23 cellular contexts compared by ENCODE assay signal in genomic region chr7:80434043-80434442, GRCh38.
"Had no signal": no experiment of that assay in that cellular context is flagged by ENCODE, and none has a peak within 500 bp of the region (broad histone marks: within the 10 kb centered on the region; RNA-seq: fewer than 3 reads in every experiment).

No MANE protein-coding gene starts in this region.

- DNase-seq: activated CD4-positive, alpha-beta T cell treated with anti-CD3 and anti-CD28 coated beads for 1 hour; activated CD4-positive, alpha-beta T cell treated with anti-CD3 and anti-CD28 coated beads for 48 hours; activated CD4-positive, alpha-beta T cell treated with anti-CD3 and anti-CD28 coated beads, Interleukin-2, amount 50 U/mL, for 1 hour; activated CD4-positive, alpha-beta T cell treated with anti-CD3 and anti-CD28 coated beads, Interleukin-2, amount 50 U/mL, for 48 hours; activated CD8-positive, alpha-beta memory T cell treated with anti-CD3 and anti-CD28 coated beads for 24 hours; activated CD8-positive, alpha-beta T cell treated with anti-CD3 and anti-CD28 coated beads for 36 hours; activated effector memory CD4-positive, alpha-beta T cell treated with Interleukin-2 at 50 U/mL for 16 hours; activated gamma-delta T cell treated with Interleukin-2 at 50 U/mL for 16 hours; activated naive CD4-positive, alpha-beta T cell treated with anti-CD3 and anti-CD28 coated beads, Interleukin-2, amount 50 U/mL, for 16 hours; activated naive CD4-positive, alpha-beta T cell treated with Interleukin-2 at 50 U/mL for 16 hours; activated T-cell treated with anti-CD3 and anti-CD28 coated beads, Interleukin-2, amount 50 U/mL, for 4 hours; amygdala; aorta; body of pancreas; dorsolateral prefrontal cortex; effector memory CD8-positive, alpha-beta T cell; erythroblast; esophagus squamous epithelium; head of caudate nucleus; T-helper 2 cell had no signal

- H3K9me3 ChIP-seq: body of pancreas, esophagus squamous epithelium had no signal

- H3K4me3 ChIP-seq: body of pancreas, cardiac muscle cell, coronary artery, dorsolateral prefrontal cortex, esophagus squamous epithelium had no signal

- H3K27me3 ChIP-seq: body of pancreas, cardiac muscle cell, esophagus squamous epithelium had no signal

- H3K4me1 ChIP-seq: body of pancreas, esophagus squamous epithelium had no signal

- H3K36me3 ChIP-seq: cardiac muscle cell, esophagus squamous epithelium had no signal

- H3K27ac ChIP-seq: body of pancreas, cardiac muscle cell, coronary artery, dorsolateral prefrontal cortex, esophagus squamous epithelium, VCaP had no signal
